18 cellular contexts compared by ENCODE assay signal in the genomic region with DNA sequence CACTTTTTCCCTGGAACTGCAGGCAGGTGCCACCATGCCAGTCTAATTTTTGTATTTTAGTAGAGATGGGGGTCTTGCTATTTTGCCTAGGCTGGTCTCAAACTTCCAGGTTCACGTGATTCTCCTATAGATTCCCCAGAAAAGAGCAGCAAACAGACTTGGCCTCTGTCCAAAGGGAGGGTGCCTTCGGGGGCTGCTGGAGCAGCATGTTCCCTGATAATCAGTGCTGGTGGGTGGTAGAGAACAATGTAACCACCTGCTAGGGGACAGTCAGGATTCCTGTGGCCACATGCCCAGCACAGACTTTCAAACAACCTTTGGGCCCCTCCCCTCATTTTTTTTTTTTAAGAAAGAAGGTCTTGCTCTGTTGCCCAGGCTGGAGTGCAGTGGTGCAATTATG. TPM values are rescaled to one million over a fixed set of nuclear protein-coding genes. Genes with fewer than 3 reads are reported as not detected.
A peak's percentile ranks its signal among the peaks of the same experiment; 100 is the strongest.
DNase-seq lines count a peak whose midpoint lies in the region; ATAC-seq and TF ChIP-seq lines count a peak whose summit lies in the region.
"Had no signal": no experiment of that assay in that cellular context is flagged by ENCODE, and none has a peak within 500 bp of the region (broad histone marks: within the 10 kb centered on the region; RNA-seq: fewer than 3 reads in every experiment).

No MANE protein-coding gene starts in this region.

- H3K4me1 ChIP-seq in gastrocnemius medialis: no peaks in the 10 kb centered on the region
- H3K4me1 ChIP-seq: A549, HAP-1 had no signal

- H3K9me3 ChIP-seq in gastrocnemius medialis: no peaks in the 10 kb centered on the region
- H3K9me3 ChIP-seq: A549, HAP-1 had no signal

- TF ChIP-seq CTCF in gastrocnemius medialis (IDR thresholded peaks at IDR 0.05 in 4 of 5, conservative IDR thresholded peaks at IDR 0.05 in 1 of 5): no peak

- peaks cover 0 to 5% (median 5%) of the 10 kb centered on the region in 3 donors for H3K27me3 ChIP-seq in gastrocnemius medialis

- no peak for TF ChIP-seq EP300 in Ishikawa (IDR thresholded peaks at IDR 0.05; ENCODE audit: borderline replicate concordance)

- H3K27ac ChIP-seq in gastrocnemius medialis: no peak overlapping the region
- H3K27ac ChIP-seq: 22Rv1, A549, C4-2B, GM23248 had no signal

- no peak overlapping the region for H3K4me3 ChIP-seq in gastrocnemius medialis
- H3K4me3 ChIP-seq: A549, GM23248, HAP-1 had no signal

- intact Hi-C loops in gastrocnemius medialis (cut with DNase I; ENCODE audit: low total_unique reads): no loop called here

- in situ Hi-C loops in gastrocnemius medialis (cut with MboI; ENCODE audit: low sequenced_read_pairs in 4 of 4): no loop called here

- H3K36me3 ChIP-seq in gastrocnemius medialis: no peaks in the 10 kb centered on the region
- H3K36me3 ChIP-seq: HAP-1 had no signal

- TF ChIP-seq POLR2A in GM18505 (IDR thresholded peaks at IDR 0.05; ENCODE audit: borderline replicate concordance, extremely low read depth, insufficient read depth, insufficient read length): no peak
- TF ChIP-seq POLR2A in gastrocnemius medialis (IDR thresholded peaks at IDR 0.05): no peak

- no peak for TF ChIP-seq RAD21 in Ishikawa (IDR thresholded peaks at IDR 0.05; ENCODE audit: low read depth)

- ATAC-seq in GM18505 (IDR thresholded peaks at IDR 0.05; ENCODE audit: unreplicated experiment): no peak
- no peak for ATAC-seq in gastrocnemius medialis
- ATAC-seq: A549 had no signal

- DNase-seq in NCI-H748 (lab: John Stamatoyannopoulos, UW; ENCODE audit: unreplicated experiment) (peak; percentile 24), NCI-H748 treated with DMSO at 0.1 percent for 48 hours (lab: John Stamatoyannopoulos, UW) (no peak), NCI-H345 treated with DMSO at 0.1 percent for 48 hours (lab: John Stamatoyannopoulos, UW; ENCODE audit: unreplicated experiment) (peak; percentile 40), gastrocnemius medialis (no peak)
- no peak for DNase-seq in NK-92 treated with Interleukin-12 subunit alpha and Interleukin-12 subunit beta, amount 100 ng/mL, for 24 hours (lab: John Stamatoyannopoulos, UW)
- DNase-seq: AML-193; Calu3; CD4-positive, alpha-beta T cell; DMS79 treated with DMSO at 0.1 percent for 48 hours; GF-D8; GM23248 had no signal

TF ChIP-seq in Ishikawa, 13 proteins besides CTCF, POLR2A, EP300 and RAD21:
- TF ChIP-seq NFIC (IDR thresholded peaks at IDR 0.05) (peak; percentile 34; the same call in 1 of the 2 replicates), FOXM1 (IDR thresholded peaks at IDR 0.05; ENCODE audit: borderline replicate concordance, low read depth) (no peak)
TF ChIP-seq in Ishikawa: peak in this region for 1.

RNA-seq across cellular contexts. Expression of a gene that starts 14.2 kb away (rescaled TPM):
- total RNA-seq in gastrocnemius medialis: 1 to 10 TPM; 1.8 to 3.6 (median 2.4) TPM

RNA-seq across cellular contexts. Expression of a gene that starts 44.8 kb away (rescaled TPM):
- under 1 TPM in 2 of 4 donors, not detected in 2; 0.33 to 0.91 TPM for total RNA-seq in gastrocnemius medialis

RNA-seq across cellular contexts. Expression of a gene that starts 56.0 kb away (rescaled TPM):
- total RNA-seq in gastrocnemius medialis: not detected
- total RNA-seq: Calu3; CD4-positive, alpha-beta T cell; GM23248; HT-29 had no signal

RNA-seq across cellular contexts. Expression of a gene that starts 59.8 kb away (rescaled TPM):
- 10 to 100 TPM in 2 of 4 donors, 1 to 10 TPM in 2; 8.7 to 14.8 (median 9.9) TPM for total RNA-seq in gastrocnemius medialis

Comparison
In these comparisons a context has a peak if more than half of its experiments do, and no peak if none do; other contexts are left out.
1. DNase-seq: peak in NCI-H748 (single experiment) and NCI-H345 treated with DMSO at 0.1 percent for 48 hours (single experiment); none in NCI-H748 treated with DMSO at 0.1 percent for 48 hours (single experiment), gastrocnemius medialis (0 of 2) and NK-92 treated with Interleukin-12 subunit alpha and Interleukin-12 subunit beta, amount 100 ng/mL, for 24 hours (single experiment).